ENCODE assay signal across 9 cellular contexts in the genomic region with DNA sequence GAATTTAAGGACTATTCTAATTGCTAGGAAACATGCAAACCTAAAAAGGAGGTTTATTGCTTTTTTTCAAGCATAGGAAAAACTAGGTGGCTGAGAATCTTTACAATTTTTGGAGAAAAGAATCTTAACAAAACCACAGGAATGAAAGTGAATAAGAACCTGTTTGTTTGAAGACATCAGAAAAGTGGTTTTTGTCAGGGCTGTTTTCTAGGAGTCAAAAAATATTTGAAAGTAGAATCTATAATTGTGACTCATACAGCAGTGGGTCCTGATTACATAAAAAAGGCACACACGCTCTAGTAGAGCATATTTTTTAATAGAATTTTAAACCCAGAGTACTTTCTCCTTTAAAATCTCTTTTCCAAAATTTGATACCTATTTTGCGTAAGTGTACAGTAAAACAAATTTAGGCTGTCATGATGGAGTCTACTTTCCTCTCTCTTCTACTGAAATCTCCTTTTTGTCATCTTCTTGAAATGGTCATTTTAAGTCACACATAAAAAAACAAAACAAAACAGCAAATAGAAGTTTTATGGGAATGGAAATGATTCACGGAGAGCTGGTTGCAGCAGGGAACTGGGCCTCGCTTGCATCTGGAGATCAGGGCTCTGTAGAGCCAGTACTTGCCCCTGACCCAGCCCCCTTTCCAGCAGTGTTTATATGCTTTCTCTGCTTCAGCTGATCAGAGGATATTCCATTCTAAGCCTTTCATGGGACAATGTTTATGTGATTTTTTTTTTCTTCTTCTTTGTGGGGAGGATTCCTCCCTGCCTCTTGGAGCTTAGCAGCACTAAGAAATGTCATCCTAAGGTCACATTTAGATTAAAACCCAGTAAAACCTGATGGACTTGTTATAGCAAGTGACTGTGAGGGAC. TPM values are rescaled to one million over a fixed set of nuclear protein-coding genes. Genes with fewer than 3 reads are reported as not detected.
A peak's percentile ranks its signal among the peaks of the same experiment; 100 is the strongest.
DNase-seq lines count a peak whose midpoint lies in the region; ATAC-seq and TF ChIP-seq lines count a peak whose summit lies in the region.
"Had no signal": no experiment of that assay in that cellular context is flagged by ENCODE, and none has a peak within 500 bp of the region (broad histone marks: within the 10 kb centered on the region; RNA-seq: fewer than 3 reads in every experiment).

No MANE protein-coding gene starts in this region.

- TF ChIP-seq CTCF in left lung (IDR thresholded peaks at IDR 0.05): no peak
- TF ChIP-seq CTCF in transverse colon (IDR thresholded peaks at IDR 0.05): no peak

- H3K4me3 ChIP-seq in left lung: peak overlapping the region in 1 of 2 donors; percentile 16
- peak overlapping the region in 1 of 4 donors; percentile 22 for H3K4me3 ChIP-seq in transverse colon

- H3K36me3 Mint-ChIP-seq in activated T-cell treated with anti-CD3 and anti-CD28 coated beads, Interleukin-2, amount 50 U/mL, for 24 hours (ENCODE audit: low read depth): peaks cover 2% of the 10 kb centered on the region

- no peak for TF ChIP-seq POLR2A in transverse colon (IDR thresholded peaks at IDR 0.05)

- 46 to 56% methylated on average over 4 of the region's 4 CpGs for WGBS in transverse colon (ENCODE audit: low coverage in 1 of 2), 2 donors

- H3K4me1 ChIP-seq in left lung: peaks cover 26 to 31% of the 10 kb centered on the region in 2 donors
- peaks cover 21 to 47% (median 26%) of the 10 kb centered on the region in 4 donors for H3K4me1 ChIP-seq in transverse colon

- intact Hi-C loops in left lung (cut with DNase I) (loop anchor here in 1 of 2 donors (2.0 kb wide), 1 partner anchor 39 kb away; no protein-coding TSS in a partner anchor), transverse colon (cut with DNase I; ENCODE audit: low total_unique reads) (no loop called here)

- H3K9me3 ChIP-seq in left lung (no peaks in the 10 kb centered on the region), transverse colon (no peaks in the 10 kb centered on the region)

- H3K27ac ChIP-seq in angular gyrus (ENCODE audit: low read depth, low read length) (peak overlapping the region; percentile 63), left lung (peak overlapping the region; percentile 83 to 90), transverse colon (peak overlapping the region; percentile 83 to 92 (median 84))

- H3K9me3 Mint-ChIP-seq in activated T-cell treated with anti-CD3 and anti-CD28 coated beads, Interleukin-2, amount 50 U/mL, for 24 hours: peaks cover 5% of the 10 kb centered on the region

- no peak for TF ChIP-seq EP300 in transverse colon (IDR thresholded peaks at IDR 0.05; ENCODE audit: low read depth)

- peaks cover 83% of the 10 kb centered on the region for H3K4me1 Mint-ChIP-seq in activated T-cell treated with anti-CD3 and anti-CD28 coated beads, Interleukin-2, amount 50 U/mL, for 24 hours (ENCODE audit: low read depth)

- in situ Hi-C loops in transverse colon (cut with MboI; ENCODE audit: low pct_ligation_motif_present in 1 of 4, low pct_unique_long_range_greater_than_20kb in 1 of 4, low sequenced_read_pairs in 3 of 4): no loop called here

- no peaks in the 10 kb centered on the region for H3K27me3 Mint-ChIP-seq in activated T-cell treated with anti-CD3 and anti-CD28 coated beads, Interleukin-2, amount 50 U/mL, for 24 hours

- peak overlapping the region; percentile 91 for H3K27ac Mint-ChIP-seq in activated T-cell treated with anti-CD3 and anti-CD28 coated beads, Interleukin-2, amount 50 U/mL, for 24 hours

- peak; percentile 57 for ATAC-seq in left lung
- no peak for ATAC-seq in HG03460 (IDR thresholded peaks at IDR 0.05; ENCODE audit: unreplicated experiment)
- ATAC-seq in HG03521 (IDR thresholded peaks at IDR 0.05; ENCODE audit: unreplicated experiment): no peak
- ATAC-seq: Panc1 had no signal

- peak overlapping the region; percentile 72 for H3K4me3 Mint-ChIP-seq in activated T-cell treated with anti-CD3 and anti-CD28 coated beads, Interleukin-2, amount 50 U/mL, for 24 hours

- H3K27me3 ChIP-seq in left lung: no peaks in the 10 kb centered on the region
- H3K27me3 ChIP-seq in transverse colon: no peaks in the 10 kb centered on the region

- DNase-seq in activated T-cell treated with anti-CD3 and anti-CD28 coated beads, Interleukin-2, amount 50 U/mL, for 24 hours: no peak
- no peak for DNase-seq in activated T-cell treated with anti-CD3 and anti-CD28 coated beads for 4 hours
- no peak for DNase-seq in left lung
- no peak for DNase-seq in transverse colon
- no peak for DNase-seq in NCI-H446 treated with DMSO at 0.1 percent for 48 hours (lab: John Stamatoyannopoulos, UW)

- H3K36me3 ChIP-seq in left lung (no peaks in the 10 kb centered on the region), transverse colon (no peaks in the 10 kb centered on the region)

RNA-seq across cellular contexts. Expression of gene PELI1, which starts 59.1 kb away (rescaled TPM):
- total RNA-seq in left lung (10 to 100 TPM; 37.5 to 41.3 TPM), transverse colon (100 to 1,000 TPM in 1 of 4 donors, 10 to 100 TPM in 3; 20.6 to 818 (median 41.3) TPM)
